Comparison of ENCODE assay signal across 15 cellular contexts in the genomic region with DNA sequence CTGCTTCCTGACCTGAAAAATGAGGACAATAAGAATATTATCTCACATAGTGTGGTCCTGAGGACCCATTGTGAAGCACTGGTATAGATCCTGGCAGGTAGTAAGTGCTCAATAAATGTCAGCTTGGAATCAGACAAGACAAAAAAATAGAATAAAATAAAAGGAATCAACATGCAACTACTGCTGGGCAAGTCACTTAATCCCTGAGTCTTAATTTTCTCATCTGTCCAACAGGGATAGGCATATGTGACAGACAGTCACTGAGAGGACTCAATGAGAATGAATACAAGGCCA. TPM values are rescaled to one million over a fixed set of nuclear protein-coding genes. Genes with fewer than 3 reads are reported as not detected.
A peak's percentile ranks its signal among the peaks of the same experiment; 100 is the strongest.
DNase-seq lines count a peak whose midpoint lies in the region; ATAC-seq, FAIRE-seq and TF ChIP-seq lines count a peak whose summit lies in the region.
"Had no signal": no experiment of that assay in that cellular context is flagged by ENCODE, and none has a peak within 500 bp of the region (broad histone marks: within the 10 kb centered on the region; RNA-seq: fewer than 3 reads in every experiment).

No MANE protein-coding gene starts in this region.

- no peak overlapping the region for H2AFZ ChIP-seq in HepG2 (ENCODE audit: low read length)
- no peak overlapping the region for H2AFZ ChIP-seq in neural progenitor cell (replicated peaks)

- no peaks in the 10 kb centered on the region for H3K9me3 Mint-ChIP-seq in neural progenitor cell
- H3K9me3 Mint-ChIP-seq: activated naive CD8-positive, alpha-beta T cell treated with anti-CD3 and anti-CD28 coated beads, Interleukin-2, amount 10 ng/mL, durations not matched to agents 7 days and 5 days; dendritic cell treated with granulocyte-macrophage colony-stimulating factor and Interleukin-4, amounts not matched to agents 40 ng/mL and 50 ng/mL, for 4 days had no signal

- H3K27me3 ChIP-seq in HepG2 (ENCODE audit: control insufficient read depth in 1 of 2, insufficient read depth in 2 of 2, low read length in 2 of 2) (no peaks in the 10 kb centered on the region), right lobe of liver (no peaks in the 10 kb centered on the region), neural progenitor cell (no peaks in the 10 kb centered on the region)

- H3K4me2 ChIP-seq in HepG2 (ENCODE audit: low read depth, low read length) = peak overlapping the region; percentile 94
- no peak overlapping the region for H3K4me2 ChIP-seq in neural progenitor cell

- peak overlapping the region in 1 of 3 experiments; percentile 68; a peak in 4 of 6 replicates for H3K4me3 ChIP-seq in HepG2 (replicated peaks in 1 of 3; ENCODE audit: insufficient read depth in 1 of 3, low read depth in 2 of 3, low read length in 3 of 3)
- H3K4me3 ChIP-seq in right lobe of liver = no peak overlapping the region
- H3K4me3 ChIP-seq in neural progenitor cell = no peak overlapping the region

- H3K4me1 Mint-ChIP-seq in neural progenitor cell = peaks cover 70% of the 10 kb centered on the region

- POLR2A ChIA-PET in HepG2 (lab: Yijun Ruan, JAX) = interaction anchor here (1.4 to 5.4 kb wide), 11 partner anchors 10 to 72 kb away, joined by 4 to 234 read pairs (median 12); partner anchors contain the start of gene PIM1

- no peak for TF ChIP-seq CTCF in HepG2 (CRISPR knock-in tag; IDR thresholded peaks at IDR 0.05)
- TF ChIP-seq CTCF in right lobe of liver (IDR thresholded peaks at IDR 0.05) = no peak
- TF ChIP-seq CTCF in neural progenitor cell (IDR thresholded peaks at IDR 0.05) = no peak

- no peaks in the 10 kb centered on the region for H4K20me1 ChIP-seq in HepG2 (ENCODE audit: insufficient read depth, low read length)
- peaks cover 5% of the 10 kb centered on the region for H4K20me1 ChIP-seq in neural progenitor cell (ENCODE audit: low read depth)

- intact Hi-C loops in HepG2 (cut with micrococcal nuclease; ENCODE audit: unreplicated experiment) = no loop called here
- intact Hi-C loops in right lobe of liver (cut with DNase I) = no loop called here

- CTCF ChIA-PET in HepG2 (lab: Yijun Ruan, JAX; ENCODE audit: low intra/inter-chr PET ratio, low total read pairs) = no interaction called here

- H3K9ac ChIP-seq in HepG2 (ENCODE audit: insufficient read depth, low read depth, low read length) = peak overlapping the region; percentile 71
- no peak overlapping the region for H3K9ac ChIP-seq in neural progenitor cell

- TF ChIP-seq POLR2A in HepG2 (IDR thresholded peaks at IDR 0.05; ENCODE audit: insufficient read depth in 1 of 2, low read depth in 2 of 2, low read length in 2 of 2) (no peak), right lobe of liver (IDR thresholded peaks at IDR 0.05) (no peak)

- H3K4me3 Mint-ChIP-seq in neural progenitor cell = no peak overlapping the region
- H3K4me3 Mint-ChIP-seq: activated naive CD8-positive, alpha-beta T cell treated with anti-CD3 and anti-CD28 coated beads, Interleukin-2, amount 10 ng/mL, durations not matched to agents 7 days and 5 days; dendritic cell treated with granulocyte-macrophage colony-stimulating factor and Interleukin-4, amounts not matched to agents 40 ng/mL and 50 ng/mL, for 4 days had no signal

- H3K27me3 Mint-ChIP-seq in neural progenitor cell (ENCODE audit: insufficient read depth, low read depth) = peaks cover 20% of the 10 kb centered on the region
- H3K27me3 Mint-ChIP-seq: dendritic cell treated with granulocyte-macrophage colony-stimulating factor and Interleukin-4, amounts not matched to agents 40 ng/mL and 50 ng/mL, for 4 days had no signal

- DNase-seq in HepG2 (ENCODE audit: low spot score) = no peak
- DNase-seq in right lobe of liver = no peak
- DNase-seq in epithelial cell of prostate (ENCODE audit: low read depth, low spot score) = no peak
- no peak for DNase-seq in neural progenitor cell (ENCODE audit: low spot score)
- DNase-seq in NCI-H146 (lab: John Stamatoyannopoulos, UW) = no peak
- DNase-seq in epidermal melanocyte (ENCODE audit: insufficient read length, low spot score) = no peak
- DNase-seq in GM19238 (ENCODE audit: insufficient read length, low spot score) = no peak
- DNase-seq: activated naive CD8-positive, alpha-beta T cell treated with anti-CD3 and anti-CD28 coated beads, Interleukin-2, amount 10 ng/mL, durations not matched to agents 7 days and 5 days; NCI-H1105 treated with DMSO at 0.1 percent for 48 hours; NCI-H526; SIG-M5; stimulated activated CD4-positive, alpha-beta T cell treated with anti-CD3 and anti-CD28 coated beads, Interleukin-15, amount 100 ng/mL, for 24 hours had no signal

- H3K79me2 ChIP-seq in HepG2 (ENCODE audit: insufficient read depth, low read length) (peaks cover 6% of the 10 kb centered on the region), neural progenitor cell (ENCODE audit: low read depth) (peaks cover 39% of the 10 kb centered on the region)

- BruUV-seq in HepG2 (replicated peaks; lab: Mats Ljungman, UMichigan) = no TSS peak

- TF ChIP-seq RAD21 in HepG2 (CRISPR knock-in tag; IDR thresholded peaks at IDR 0.05) = no peak

- peak overlapping the region; percentile 95 for H3K27ac ChIP-seq in HepG2 (ENCODE audit: extremely low read length, insufficient read depth, low read length)
- H3K27ac ChIP-seq in right lobe of liver = peak overlapping the region in 1 of 3 donors; percentile 71
- peak overlapping the region; percentile 78 for H3K27ac ChIP-seq in epithelial cell of prostate
- no peak overlapping the region for H3K27ac ChIP-seq in neural progenitor cell

- ATAC-seq in HepG2 (no peak), right lobe of liver (no peak), GM19324 (IDR thresholded peaks at IDR 0.05; ENCODE audit: low FRiP score, unreplicated experiment) (no peak)
- ATAC-seq: HCT116 had no signal

- H3K36me3 Mint-ChIP-seq in neural progenitor cell = no peaks in the 10 kb centered on the region
- H3K36me3 Mint-ChIP-seq: activated naive CD8-positive, alpha-beta T cell treated with anti-CD3 and anti-CD28 coated beads, Interleukin-2, amount 10 ng/mL, durations not matched to agents 7 days and 5 days had no signal

- H3F3A ChIP-seq in neural progenitor cell (ENCODE audit: low read depth) = peaks cover 60% of the 10 kb centered on the region

- H3K4me1 ChIP-seq in HepG2 (ENCODE audit: insufficient read depth, low read length) (peaks cover 90% of the 10 kb centered on the region), right lobe of liver (peaks cover 0 to 66% (median 21%) of the 10 kb centered on the region in 4 donors), neural progenitor cell (peaks cover 33% of the 10 kb centered on the region)

- no peak for TF ChIP-seq EP300 in HepG2 (IDR thresholded peaks at IDR 0.05; ENCODE audit: low read depth in 2 of 2, low read length in 2 of 2)
- no peak for TF ChIP-seq EP300 in HepG2 (CRISPR knock-in tag; IDR thresholded peaks at IDR 0.05; ENCODE audit: borderline replicate concordance)

- H3K36me3 ChIP-seq in HepG2 (replicated peaks in 1 of 2; ENCODE audit: control insufficient read depth in 1 of 2, insufficient read depth in 2 of 2, low read length in 2 of 2) = no peaks in the 10 kb centered on the region
- no peaks in the 10 kb centered on the region for H3K36me3 ChIP-seq in right lobe of liver
- H3K36me3 ChIP-seq in neural progenitor cell = no peaks in the 10 kb centered on the region

- FAIRE-seq in HepG2 (lab: Jason Lieb, UNC) = no peak

- H3K27ac Mint-ChIP-seq in neural progenitor cell = peak overlapping the region; percentile 98
- H3K27ac Mint-ChIP-seq: activated naive CD8-positive, alpha-beta T cell treated with anti-CD3 and anti-CD28 coated beads, Interleukin-2, amount 10 ng/mL, durations not matched to agents 7 days and 5 days; dendritic cell treated with granulocyte-macrophage colony-stimulating factor and Interleukin-4, amounts not matched to agents 40 ng/mL and 50 ng/mL, for 4 days had no signal

- in situ Hi-C loops in HepG2 (cut with HindIII; ENCODE audit: extremely low pct_ligation_motif_present, low pct_unique_long_range_greater_than_20kb) = loop anchor here (5.0 kb wide), 1 partner anchor 40 kb away; the partner anchor contains the start of gene PIM1

- H3K9me3 ChIP-seq in HepG2 (ENCODE audit: low read length) (no peaks in the 10 kb centered on the region), right lobe of liver (no peaks in the 10 kb centered on the region), neural progenitor cell (ENCODE audit: low read depth) (no peaks in the 10 kb centered on the region)

TF ChIP-seq in HepG2, 621 proteins besides CTCF, POLR2A, EP300 and RAD21 (continues in another document):
- 0 out of 2 replicates have a peak, but pooled peaks have one; percentile 28 for TF ChIP-seq ZNF331 (CRISPR knock-in tag; IDR thresholded peaks at IDR 0.05)
- no peak for TF ChIP-seq XBP1 (CRISPR knock-in tag; IDR thresholded peaks at IDR 0.05)
- no peak for TF ChIP-seq HDAC2 (CRISPR knock-in tag; IDR thresholded peaks at IDR 0.05)
- no peak for TF ChIP-seq SIX1 (CRISPR knock-in tag; IDR thresholded peaks at IDR 0.05; ENCODE audit: borderline replicate concordance)

RNA-seq across cellular contexts. Expression of gene PIM1, which starts 38.0 kb away (rescaled TPM):
- total RNA-seq in HepG2 (2016; rRNA removed; fragmentation: Illumina TruSeq; extraction: Trizol) (19.1 and 29.4 TPM in 2 replicates), right lobe of liver (10 to 100 TPM in 5 of 6 experiments, 1 to 10 TPM in 1; 5.1 to 45.2 (median 13.0) TPM), neural progenitor cell (ENCODE audit: low replicate concordance) (9.1 and 18.9 TPM in 2 replicates)
- 13.7 and 14.9 TPM in 2 replicates for total RNA-seq in HepG2 (2016; cell fraction: cytosol; rRNA removed; fragmentation: Illumina TruSeq; extraction: Trizol; ENCODE audit: low read depth)
- total RNA-seq in HepG2 (2016; cell fraction: insoluble cytoplasmic fraction; rRNA removed; fragmentation: Illumina TruSeq; extraction: Trizol) = 14.8 and 30.7 TPM in 2 replicates
- 28.0 and 32.4 TPM in 2 replicates for total RNA-seq in HepG2 (2016; cell fraction: membrane; rRNA removed; fragmentation: Illumina TruSeq; extraction: Trizol)
- 29.7 and 34.7 TPM in 2 replicates for total RNA-seq in HepG2 (2016; cell fraction: nucleus; rRNA removed; fragmentation: Illumina TruSeq; extraction: Trizol)
- 117 and 149 TPM in 2 replicates for polyA plus RNA-seq in HepG2 (2011; rRNA removed)
- polyA plus RNA-seq in HepG2 (2011; cell fraction: cytosol; rRNA removed) = 60.3 and 76.2 TPM in 2 replicates
- 145 and 149 TPM in 2 replicates for polyA plus RNA-seq in HepG2 (2011; cell fraction: nucleus; rRNA removed)
- 142 and 149 TPM in 2 replicates for polyA plus RNA-seq in HepG2 (2012)
- polyA plus RNA-seq in HepG2 (2016; cell fraction: cytosol; fragmentation: Illumina TruSeq; extraction: Trizol; ENCODE audit: low read depth) = 3.1 and 3.3 TPM in 2 replicates
- 15.9 and 19.2 TPM in 2 replicates for polyA plus RNA-seq in HepG2 (2016; cell fraction: insoluble cytoplasmic fraction; fragmentation: Illumina TruSeq; extraction: Trizol; ENCODE audit: low read depth)
- polyA plus RNA-seq in HepG2 (2016; cell fraction: membrane; fragmentation: Illumina TruSeq; extraction: Trizol; ENCODE audit: low read depth) = 7.9 and 8.1 TPM in 2 replicates
- 68.4 and 71.9 TPM in 2 replicates for polyA plus RNA-seq in HepG2 (2016; cell fraction: nucleus; fragmentation: Illumina TruSeq; extraction: Trizol; ENCODE audit: insufficient read depth, low read depth)
- polyA minus RNA-seq in HepG2 (2011; rRNA and poly(A)+ RNA removed; ENCODE audit: low replicate concordance) = 24.0 and 183 TPM in 2 replicates
- polyA minus RNA-seq in HepG2 (2011; cell fraction: cytosol; rRNA and poly(A)+ RNA removed) = 66.0 and 82.3 TPM in 2 replicates
- 45.6 and 58.6 TPM in 2 replicates for polyA minus RNA-seq in HepG2 (2011; cell fraction: nucleus; rRNA and poly(A)+ RNA removed)
